In genomic region chr5:135426102-135427082, GRCh38 we compare ENCODE assay signal across 8 cellular contexts. TPM values are rescaled to one million over a fixed set of nuclear protein-coding genes. Genes with fewer than 3 reads are reported as not detected.
DNase-seq lines count a peak whose midpoint lies in the region; ATAC-seq and TF ChIP-seq lines count a peak whose summit lies in the region.

No MANE protein-coding gene starts in this region.

- in situ Hi-C loops in KBM-7 (cut with MboI; ENCODE audit: low pct_unique_long_range_greater_than_20kb, low sequenced_read_pairs), result no loop called here

- DNase-seq in activated T-cell treated with anti-CD3 and anti-CD28 coated beads for 4 hours, result peak; percentile 7
- no peak for DNase-seq in activated T-cell treated with anti-CD3 and anti-CD28 coated beads, Interleukin-2, amount 50 U/mL, for 24 hours
- DNase-seq in KBM-7, result peak; percentile 85
- no peak for DNase-seq in RWPE2 (ENCODE audit: low spot score)
- peak; percentile 44 for DNase-seq in endothelial cell (ENCODE audit: low spot score)
- no peak for DNase-seq in medulla oblongata (ENCODE audit: extremely low spot score)

- no peaks in the 10 kb centered on the region for H3K9me3 ChIP-seq in RWPE2 (ENCODE audit: severe bottlenecking)

- H3K4me1 Mint-ChIP-seq in activated T-cell treated with anti-CD3 and anti-CD28 coated beads, Interleukin-2, amount 50 U/mL, for 24 hours (ENCODE audit: low read depth), result peaks cover 5% of the 10 kb centered on the region
- no peaks in the 10 kb centered on the region for H3K4me1 Mint-ChIP-seq in endothelial cell (ENCODE audit: unreplicated experiment)
- H3K4me1 Mint-ChIP-seq in nephron, result peaks cover 45% of the 10 kb centered on the region

- H3K9me3 Mint-ChIP-seq in activated T-cell treated with anti-CD3 and anti-CD28 coated beads, Interleukin-2, amount 50 U/mL, for 24 hours, result peaks cover 5% of the 10 kb centered on the region
- no peaks in the 10 kb centered on the region for H3K9me3 Mint-ChIP-seq in endothelial cell (ENCODE audit: unreplicated experiment)
- peaks cover 11% of the 10 kb centered on the region for H3K9me3 Mint-ChIP-seq in nephron

- H3K27ac Mint-ChIP-seq in activated T-cell treated with anti-CD3 and anti-CD28 coated beads, Interleukin-2, amount 50 U/mL, for 24 hours, result no peak overlapping the region
- H3K27ac Mint-ChIP-seq in endothelial cell (ENCODE audit: unreplicated experiment) (no peak overlapping the region), nephron (no peak overlapping the region)

- H3K36me3 Mint-ChIP-seq in activated T-cell treated with anti-CD3 and anti-CD28 coated beads, Interleukin-2, amount 50 U/mL, for 24 hours (ENCODE audit: low read depth), result no peaks in the 10 kb centered on the region
- H3K36me3 Mint-ChIP-seq in endothelial cell (ENCODE audit: low read depth, unreplicated experiment), result peaks cover 4% of the 10 kb centered on the region
- H3K36me3 Mint-ChIP-seq in nephron (ENCODE audit: low read depth), result no peaks in the 10 kb centered on the region

- H3K4me1 ChIP-seq in RWPE2 (ENCODE audit: insufficient read depth, poor library complexity, severe bottlenecking), result no peaks in the 10 kb centered on the region

- no peak overlapping the region for H3K4me3 ChIP-seq in RWPE2 (ENCODE audit: severe bottlenecking)

- no peak overlapping the region for H3K4me3 Mint-ChIP-seq in activated T-cell treated with anti-CD3 and anti-CD28 coated beads, Interleukin-2, amount 50 U/mL, for 24 hours
- H3K4me3 Mint-ChIP-seq in endothelial cell (ENCODE audit: unreplicated experiment), result no peak overlapping the region
- no peak overlapping the region for H3K4me3 Mint-ChIP-seq in nephron

- H3K27ac ChIP-seq in RWPE2 (ENCODE audit: poor library complexity, severe bottlenecking), result no peak overlapping the region

- peaks cover 3% of the 10 kb centered on the region for H3K27me3 ChIP-seq in RWPE2 (ENCODE audit: insufficient read depth, poor library complexity, severe bottlenecking)

- ATAC-seq in GM21529 (IDR thresholded peaks at IDR 0.05; ENCODE audit: unreplicated experiment), result peak; percentile 79
- peak; percentile 95 for ATAC-seq in RWPE2 (ENCODE audit: low read depth)

- no peaks in the 10 kb centered on the region for H3K36me3 ChIP-seq in RWPE2 (ENCODE audit: low read depth)

- H3K27me3 Mint-ChIP-seq in activated T-cell treated with anti-CD3 and anti-CD28 coated beads, Interleukin-2, amount 50 U/mL, for 24 hours, result peaks cover 23% of the 10 kb centered on the region
- H3K27me3 Mint-ChIP-seq in endothelial cell (ENCODE audit: unreplicated experiment) (no peaks in the 10 kb centered on the region), nephron (ENCODE audit: low read depth) (peaks cover 1% of the 10 kb centered on the region)

- peak; percentile 96 for TF ChIP-seq CTCF in RWPE2 (IDR thresholded peaks at IDR 0.05; ENCODE audit: poor library complexity, severe bottlenecking)
- TF ChIP-seq CTCF in endothelial cell (IDR thresholded peaks at IDR 0.05; ENCODE audit: unreplicated experiment), result peak; percentile 72
- peak; percentile 36 to 57 (median 43) for TF ChIP-seq CTCF in nephron (IDR thresholded peaks at IDR 0.05; ENCODE audit: unreplicated experiment in 3 of 3)

RNA-seq across cellular contexts. Expression of gene DCANP1, which starts 20.8 kb away (rescaled TPM):
- not detected for total RNA-seq in endothelial cell (ENCODE audit: unreplicated experiment)

RNA-seq across cellular contexts. Expression of gene TIFAB, which starts 25.8 kb away (rescaled TPM):
- not detected for total RNA-seq in endothelial cell (ENCODE audit: unreplicated experiment)

RNA-seq across cellular contexts. Expression of gene MACROH2A1, which starts 27.4 kb away (rescaled TPM):
- 181 TPM for total RNA-seq in endothelial cell (ENCODE audit: unreplicated experiment)

Comparison
In these comparisons a context has a peak if more than half of its experiments do, and no peak if none do; other contexts are left out.
1. DNase-seq: peak in activated T-cell treated with anti-CD3 and anti-CD28 coated beads for 4 hours (single experiment), KBM-7 (single experiment) and endothelial cell (single experiment); none in activated T-cell treated with anti-CD3 and anti-CD28 coated beads, Interleukin-2, amount 50 U/mL, for 24 hours (single experiment), RWPE2 (single experiment) and medulla oblongata (single experiment).
2. CTCF ChIP-seq: peak in every context shown above with its lines; median percentile 96 in RWPE2; 72 in endothelial cell; 43 in nephron.